30 cellular contexts compared by ENCODE assay signal in the genomic region with DNA sequence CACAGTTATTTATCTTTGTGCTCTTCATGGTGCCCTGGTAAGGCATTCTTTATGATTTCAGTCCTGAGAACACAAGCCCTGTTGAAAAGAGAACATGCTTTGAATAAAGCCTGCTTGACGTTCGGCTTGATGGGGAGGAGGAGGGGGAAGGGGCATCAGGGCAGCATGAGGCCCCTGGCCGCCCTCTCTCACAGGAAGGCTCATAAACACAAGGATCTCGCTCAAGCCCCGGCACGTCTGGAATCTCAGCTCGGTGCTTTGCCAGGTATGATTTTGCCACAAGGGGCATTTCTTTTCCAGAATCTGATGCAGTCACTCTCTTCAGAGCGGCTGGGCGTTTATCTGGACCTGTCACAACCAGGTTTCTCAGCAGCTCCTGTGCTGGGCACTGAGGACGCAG.
DNase-seq lines count a peak whose midpoint lies in the region; ATAC-seq and TF ChIP-seq lines count a peak whose summit lies in the region.
"Had no signal": no experiment of that assay in that cellular context is flagged by ENCODE, and none has a peak within 500 bp of the region (broad histone marks: within the 10 kb centered on the region; RNA-seq: fewer than 3 reads in every experiment).

No MANE protein-coding gene starts in this region.

- TF ChIP-seq POLR2A in GM18505 (IDR thresholded peaks at IDR 0.05; ENCODE audit: borderline replicate concordance, extremely low read depth, insufficient read depth, insufficient read length), result no peak

- no peak overlapping the region for H3K27ac ChIP-seq in upper lobe of right lung
- H3K27ac ChIP-seq: A549, SK-N-MC, stomach, tibial nerve had no signal

- peak; percentile 9 for DNase-seq in activated naive CD8-positive, alpha-beta T cell treated with anti-CD3 and anti-CD28 coated beads, Interleukin-2, amount 10 ng/mL, durations not matched to agents 7 days and 5 days
- DNase-seq in activated naive CD8-positive, alpha-beta T cell treated with anti-CD3 and anti-CD28 coated beads, Interleukin-2, amount 50 U/mL, for 24 hours, result no peak
- DNase-seq in astrocyte of the hippocampus (ENCODE audit: low read depth, low spot score), result peak; percentile 68
- peak; percentile 60 for DNase-seq in left kidney (ENCODE audit: low read depth, low spot score)
- DNase-seq in upper lobe of right lung, result peak; percentile 32
- no peak for DNase-seq in stimulated activated CD4-positive, alpha-beta T cell treated with anti-CD3 and anti-CD28 coated beads, Interleukin-4, amount 100 ng/mL, for 4 hours
- DNase-seq in activated T-helper 2 cell treated with anti-CD3 and anti-CD28 coated beads, Interferon-gamma antibody, Interleukin-2, Interleukin-4, amounts not matched to agents 10 μg/mL and 5 μg/mL and 100 μg/mL, durations not matched to agents 14 hours and 24 hours and 36 hours (ENCODE audit: low spot score), result no peak
- DNase-seq: activated CD8-positive, alpha-beta T cell treated with anti-CD3 and anti-CD28 coated beads, Interleukin-2, amount 10 ng/mL, durations not matched to agents 7 days and 5 days; activated naive CD4-positive, alpha-beta T cell treated with Interleukin-2 at 50 U/mL for 16 hours; activated T-cell treated with anti-CD3 and anti-CD28 coated beads, Interleukin-2, amount 50 U/mL, for 1 hour; amygdala; erythroblast; foreskin melanocyte; hippocampal formation; Kasumi-1; NCI-H1092 treated with DMSO at 0.1 percent for 48 hours; NCI-H2029 treated with DMSO at 0.1 percent for 48 hours; NCI-H524; nucleus accumbens; retina; stimulated activated CD4-positive, alpha-beta T cell treated with anti-CD3 and anti-CD28 coated beads, Interleukin-12 subunit alpha, Interleukin-12 subunit beta, amount 100 ng/mL, for 4 hours; stomach; T-helper 9 cell had no signal

- intact Hi-C loops in upper lobe of right lung (cut with DNase I), result no loop called here
- intact Hi-C loops in activated T-helper 2 cell treated with anti-CD3 and anti-CD28 coated beads, Interferon-gamma antibody, Interleukin-2, Interleukin-4, amounts not matched to agents 10 μg/mL and 5 μg/mL and 100 μg/mL, durations not matched to agents 14 hours and 24 hours and 36 hours (cut with micrococcal nuclease), result no loop called here

- no peak overlapping the region for H3K4me3 Mint-ChIP-seq in activated naive CD8-positive, alpha-beta T cell treated with anti-CD3 and anti-CD28 coated beads, Interleukin-2, amount 10 ng/mL, durations not matched to agents 7 days and 5 days
- H3K4me3 Mint-ChIP-seq in activated naive CD8-positive, alpha-beta T cell treated with anti-CD3 and anti-CD28 coated beads, Interleukin-2, amount 50 U/mL, for 24 hours, result no peak overlapping the region
- H3K4me3 Mint-ChIP-seq in activated T-helper 2 cell treated with anti-CD3 and anti-CD28 coated beads, Interferon-gamma antibody, Interleukin-2, Interleukin-4, amounts not matched to agents 10 μg/mL and 5 μg/mL and 100 μg/mL, durations not matched to agents 14 hours and 24 hours and 36 hours (ENCODE audit: low read depth), result no peak overlapping the region
- H3K4me3 Mint-ChIP-seq: activated CD8-positive, alpha-beta T cell treated with anti-CD3 and anti-CD28 coated beads, Interleukin-2, amount 10 ng/mL, durations not matched to agents 7 days and 5 days; B cell; central memory CD8-positive, alpha-beta T cell had no signal

- TF ChIP-seq CTCF in upper lobe of right lung (IDR thresholded peaks at IDR 0.05), result no peak

- H3K36me3 Mint-ChIP-seq in activated naive CD8-positive, alpha-beta T cell treated with anti-CD3 and anti-CD28 coated beads, Interleukin-2, amount 10 ng/mL, durations not matched to agents 7 days and 5 days, result no peaks in the 10 kb centered on the region
- H3K36me3 Mint-ChIP-seq in activated naive CD8-positive, alpha-beta T cell treated with anti-CD3 and anti-CD28 coated beads, Interleukin-2, amount 50 U/mL, for 24 hours (ENCODE audit: low read depth), result peaks cover 5% of the 10 kb centered on the region
- H3K36me3 Mint-ChIP-seq in activated T-helper 2 cell treated with anti-CD3 and anti-CD28 coated beads, Interferon-gamma antibody, Interleukin-2, Interleukin-4, amounts not matched to agents 10 μg/mL and 5 μg/mL and 100 μg/mL, durations not matched to agents 14 hours and 24 hours and 36 hours (ENCODE audit: low read depth), result no peaks in the 10 kb centered on the region

- POLR2A ChIA-PET in activated naive CD8-positive, alpha-beta T cell treated with anti-CD3 and anti-CD28 coated beads, Interleukin-2, amount 10 ng/mL, durations not matched to agents 7 days and 5 days (lab: Charles Lee), result no interaction called here

- H3K36me3 ChIP-seq in upper lobe of right lung, result peaks cover 5% of the 10 kb centered on the region

- H3K4me1 ChIP-seq in upper lobe of right lung, result no peaks in the 10 kb centered on the region
- H3K4me1 ChIP-seq: A549, tibial nerve had no signal

- H3K4me1 Mint-ChIP-seq in activated naive CD8-positive, alpha-beta T cell treated with anti-CD3 and anti-CD28 coated beads, Interleukin-2, amount 10 ng/mL, durations not matched to agents 7 days and 5 days, result no peaks in the 10 kb centered on the region
- no peaks in the 10 kb centered on the region for H3K4me1 Mint-ChIP-seq in activated naive CD8-positive, alpha-beta T cell treated with anti-CD3 and anti-CD28 coated beads, Interleukin-2, amount 50 U/mL, for 24 hours
- H3K4me1 Mint-ChIP-seq in activated T-helper 2 cell treated with anti-CD3 and anti-CD28 coated beads, Interferon-gamma antibody, Interleukin-2, Interleukin-4, amounts not matched to agents 10 μg/mL and 5 μg/mL and 100 μg/mL, durations not matched to agents 14 hours and 24 hours and 36 hours (ENCODE audit: low read depth), result no peaks in the 10 kb centered on the region
- H3K4me1 Mint-ChIP-seq: B cell had no signal

- no peak overlapping the region for H3K27ac Mint-ChIP-seq in activated naive CD8-positive, alpha-beta T cell treated with anti-CD3 and anti-CD28 coated beads, Interleukin-2, amount 10 ng/mL, durations not matched to agents 7 days and 5 days
- no peak overlapping the region for H3K27ac Mint-ChIP-seq in activated naive CD8-positive, alpha-beta T cell treated with anti-CD3 and anti-CD28 coated beads, Interleukin-2, amount 50 U/mL, for 24 hours
- H3K27ac Mint-ChIP-seq in activated T-helper 2 cell treated with anti-CD3 and anti-CD28 coated beads, Interferon-gamma antibody, Interleukin-2, Interleukin-4, amounts not matched to agents 10 μg/mL and 5 μg/mL and 100 μg/mL, durations not matched to agents 14 hours and 24 hours and 36 hours, result no peak overlapping the region
- H3K27ac Mint-ChIP-seq: activated CD8-positive, alpha-beta T cell treated with anti-CD3 and anti-CD28 coated beads, Interleukin-2, amount 10 ng/mL, durations not matched to agents 7 days and 5 days; B cell had no signal

- H3K27me3 ChIP-seq in upper lobe of right lung, result no peaks in the 10 kb centered on the region
- H3K27me3 ChIP-seq: stomach, tibial nerve had no signal

- ATAC-seq in activated naive CD8-positive, alpha-beta T cell treated with anti-CD3 and anti-CD28 coated beads, Interleukin-2, amount 10 ng/mL, durations not matched to agents 7 days and 5 days (ENCODE audit: low read depth), result no peak
- no peak for ATAC-seq in activated naive CD8-positive, alpha-beta T cell treated with anti-CD3 and anti-CD28 coated beads, Interleukin-2, amount 50 U/mL, for 24 hours
- ATAC-seq in upper lobe of right lung, result no peak
- no peak for ATAC-seq in GM18505 (IDR thresholded peaks at IDR 0.05; ENCODE audit: unreplicated experiment)
- ATAC-seq: A549; activated CD8-positive, alpha-beta T cell treated with anti-CD3 and anti-CD28 coated beads, Interleukin-2, amount 10 ng/mL, durations not matched to agents 7 days and 5 days had no signal

- H3K9me3 Mint-ChIP-seq in activated naive CD8-positive, alpha-beta T cell treated with anti-CD3 and anti-CD28 coated beads, Interleukin-2, amount 10 ng/mL, durations not matched to agents 7 days and 5 days, result no peaks in the 10 kb centered on the region
- H3K9me3 Mint-ChIP-seq in activated naive CD8-positive, alpha-beta T cell treated with anti-CD3 and anti-CD28 coated beads, Interleukin-2, amount 50 U/mL, for 24 hours, result no peaks in the 10 kb centered on the region
- H3K9me3 Mint-ChIP-seq in activated T-helper 2 cell treated with anti-CD3 and anti-CD28 coated beads, Interferon-gamma antibody, Interleukin-2, Interleukin-4, amounts not matched to agents 10 μg/mL and 5 μg/mL and 100 μg/mL, durations not matched to agents 14 hours and 24 hours and 36 hours, result no peaks in the 10 kb centered on the region
- H3K9me3 Mint-ChIP-seq: central memory CD8-positive, alpha-beta T cell had no signal

- H3K27me3 Mint-ChIP-seq in activated naive CD8-positive, alpha-beta T cell treated with anti-CD3 and anti-CD28 coated beads, Interleukin-2, amount 10 ng/mL, durations not matched to agents 7 days and 5 days, result no peaks in the 10 kb centered on the region
- no peaks in the 10 kb centered on the region for H3K27me3 Mint-ChIP-seq in activated naive CD8-positive, alpha-beta T cell treated with anti-CD3 and anti-CD28 coated beads, Interleukin-2, amount 50 U/mL, for 24 hours
- H3K27me3 Mint-ChIP-seq in activated T-helper 2 cell treated with anti-CD3 and anti-CD28 coated beads, Interferon-gamma antibody, Interleukin-2, Interleukin-4, amounts not matched to agents 10 μg/mL and 5 μg/mL and 100 μg/mL, durations not matched to agents 14 hours and 24 hours and 36 hours (ENCODE audit: low read depth), result no peaks in the 10 kb centered on the region
- H3K27me3 Mint-ChIP-seq: B cell; central memory CD8-positive, alpha-beta T cell had no signal

- H3K9me3 ChIP-seq in upper lobe of right lung, result no peaks in the 10 kb centered on the region
- H3K9me3 ChIP-seq: A549, stomach, tibial nerve had no signal

- H3K4me3 ChIP-seq in upper lobe of right lung, result no peak overlapping the region
- H3K4me3 ChIP-seq: A549, lung, SK-N-MC, stomach, tibial nerve had no signal

Comparison
In these comparisons a context has a peak if more than half of its experiments do, and no peak if none do; other contexts are left out.
1. DNase-seq: peak in activated naive CD8-positive, alpha-beta T cell treated with anti-CD3 and anti-CD28 coated beads, Interleukin-2, amount 10 ng/mL, durations not matched to agents 7 days and 5 days (single experiment), astrocyte of the hippocampus (single experiment), left kidney (single experiment) and upper lobe of right lung (single experiment); none in activated naive CD8-positive, alpha-beta T cell treated with anti-CD3 and anti-CD28 coated beads, Interleukin-2, amount 50 U/mL, for 24 hours (single experiment), stimulated activated CD4-positive, alpha-beta T cell treated with anti-CD3 and anti-CD28 coated beads, Interleukin-4, amount 100 ng/mL, for 4 hours (0 of 2) and activated T-helper 2 cell treated with anti-CD3 and anti-CD28 coated beads, Interferon-gamma antibody, Interleukin-2, Interleukin-4, amounts not matched to agents 10 μg/mL and 5 μg/mL and 100 μg/mL, durations not matched to agents 14 hours and 24 hours and 36 hours (single experiment).